ENCODE assay signal across 11 cellular contexts in the genomic region with DNA sequence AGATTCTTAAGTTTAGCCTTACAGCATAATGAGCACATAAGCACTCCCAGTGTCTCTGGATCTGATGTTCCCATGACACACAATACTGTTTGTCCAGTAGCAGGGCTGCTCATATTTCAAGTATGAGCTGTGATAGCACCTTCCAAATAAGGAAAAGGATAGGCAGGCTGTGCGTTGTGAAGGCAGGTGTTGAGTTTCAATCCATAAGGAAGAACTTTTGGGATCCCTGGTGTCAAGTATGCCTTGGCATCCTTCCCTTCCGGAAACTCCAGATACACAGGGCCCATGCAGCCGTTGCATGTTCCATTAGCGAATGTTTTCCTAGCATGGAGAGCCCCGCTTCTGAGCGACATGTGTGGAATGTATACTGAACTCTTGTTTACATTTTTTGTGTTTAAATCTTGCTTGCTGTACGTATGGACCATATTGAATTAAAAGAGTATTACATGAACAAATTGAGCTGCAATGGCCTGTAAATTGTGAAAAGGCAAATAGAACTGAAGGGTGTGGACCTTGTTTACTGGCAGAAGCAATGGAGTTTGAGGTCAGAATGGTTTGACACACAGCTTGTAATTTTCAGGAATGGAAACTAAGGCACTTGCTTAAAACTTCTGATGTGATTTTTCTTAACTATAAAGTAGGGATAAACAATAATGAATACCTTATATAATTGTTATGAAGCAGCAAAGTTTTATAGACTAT. TPM values are rescaled to one million over a fixed set of nuclear protein-coding genes. Genes with fewer than 3 reads are reported as not detected.
DNase-seq lines count a peak whose midpoint lies in the region; ATAC-seq and TF ChIP-seq lines count a peak whose summit lies in the region.
"Had no signal": no experiment of that assay in that cellular context is flagged by ENCODE, and none has a peak within 500 bp of the region (broad histone marks: within the 10 kb centered on the region; RNA-seq: fewer than 3 reads in every experiment).

No MANE protein-coding gene starts in this region.

- no peak overlapping the region for H3K4me3 ChIP-seq in mucosa of rectum (ENCODE audit: low read length in 2 of 2)
- H3K4me3 ChIP-seq: BLaER1 had no signal

- peaks cover 4 to 9% of the 10 kb centered on the region in 2 donors for H3K4me1 ChIP-seq in mucosa of rectum (ENCODE audit: control insufficient read depth in 2 of 2, insufficient read depth in 2 of 2, low read length in 2 of 2)

- H3K36me3 ChIP-seq in mucosa of rectum (ENCODE audit: control insufficient read depth in 2 of 2, insufficient read depth in 2 of 2, low read length in 2 of 2): no peaks in the 10 kb centered on the region
- H3K36me3 ChIP-seq: BLaER1 had no signal

- no peaks in the 10 kb centered on the region for H3K36me3 Mint-ChIP-seq in MCF 10A (ENCODE audit: insufficient read depth, unreplicated experiment)

- DNase-seq in DMS53 (lab: John Stamatoyannopoulos, UW): peak; percentile 98
- DNase-seq in NCI-H2107 treated with DMSO at 0.1 percent for 48 hours (lab: John Stamatoyannopoulos, UW; ENCODE audit: unreplicated experiment): peak; percentile 98
- DNase-seq in MCF 10A (ENCODE audit: unreplicated experiment): peak; percentile 95
- DNase-seq in effector CD4-positive, alpha-beta T cell: no peak
- DNase-seq in epidermal melanocyte (ENCODE audit: insufficient read length, low spot score): no peak
- DNase-seq: H9; stimulated activated CD4-positive, alpha-beta T cell treated with anti-CD3 and anti-CD28 coated beads, Interleukin-1b, Interleukin-23, amount 100 ng/mL, for 48 hours had no signal

- peak overlapping the region in 1 of 2 donors; percentile 32 for H3K9ac ChIP-seq in mucosa of rectum (ENCODE audit: low read depth in 1 of 2, low read length in 2 of 2)
- H3K9ac ChIP-seq: BLaER1 had no signal

- no peak overlapping the region for H3K4me3 Mint-ChIP-seq in MCF 10A (ENCODE audit: unreplicated experiment)
- H3K4me3 Mint-ChIP-seq: H9 had no signal

- H3K27ac Mint-ChIP-seq in MCF 10A (ENCODE audit: low read depth, unreplicated experiment): peak overlapping the region; percentile 85

- H3K27ac ChIP-seq in mucosa of rectum (ENCODE audit: low read depth in 2 of 2, low read length in 2 of 2): peak overlapping the region; percentile 32 to 71
- H3K27ac ChIP-seq: BLaER1 had no signal

- intact Hi-C loops in MCF 10A (cut with micrococcal nuclease): loop anchor here (5.0 kb wide), 1 partner anchor 33 kb away; a partner anchor contains a TSS

- H3K9me3 ChIP-seq in mucosa of rectum (ENCODE audit: control insufficient read depth in 2 of 2, low read length in 2 of 2): no peaks in the 10 kb centered on the region

- H3K27me3 Mint-ChIP-seq in MCF 10A (ENCODE audit: insufficient read depth, unreplicated experiment): no peaks in the 10 kb centered on the region

- H3K9me3 Mint-ChIP-seq in MCF 10A (ENCODE audit: unreplicated experiment): no peaks in the 10 kb centered on the region

- H3K27me3 ChIP-seq in mucosa of rectum (ENCODE audit: control insufficient read depth in 2 of 2, insufficient read depth in 2 of 2, low read length in 2 of 2): no peaks in the 10 kb centered on the region
- H3K27me3 ChIP-seq: BLaER1 had no signal

- BruUV-seq in MCF 10A (replicated peaks; lab: Mats Ljungman, UMichigan): no TSS peak

- TF ChIP-seq CTCF in MCF 10A (IDR thresholded peaks at IDR 0.05; ENCODE audit: unreplicated experiment): no peak

- peaks cover 9% of the 10 kb centered on the region for H3K4me1 Mint-ChIP-seq in MCF 10A (ENCODE audit: insufficient read depth, unreplicated experiment)

- CTCF ChIA-PET in MCF 10A (lab: Yijun Ruan, JAX): interaction anchor here (1.0 to 11.7 kb wide), 8 partner anchors 10 to 1257 kb away, joined by 3 to 284 read pairs (median 6); a partner anchor contains a TSS

- ATAC-seq in GM18511 (IDR thresholded peaks at IDR 0.05; ENCODE audit: unreplicated experiment): no peak
- no peak for ATAC-seq in HG02870 (IDR thresholded peaks at IDR 0.05; ENCODE audit: unreplicated experiment)

- POLR2A ChIA-PET in MCF 10A (lab: Yijun Ruan, JAX): interaction anchor here (0.7 to 1.9 kb wide), 9 partner anchors 11 to 188 kb away, joined by 3 to 17 read pairs (median 3); no protein-coding TSS in a partner anchor

RNA-seq across cellular contexts. Expression of a gene that starts 33.7 kb away (rescaled TPM):
- 7.3 and 12.3 TPM in 2 replicates for total RNA-seq in MCF 10A (2022)

Comparison
In these comparisons a context has a peak if more than half of its experiments do, and no peak if none do; other contexts are left out.
1. DNase-seq: peak in DMS53 (single experiment), NCI-H2107 treated with DMSO at 0.1 percent for 48 hours (single experiment) and MCF 10A (single experiment); none in effector CD4-positive, alpha-beta T cell (single experiment) and epidermal melanocyte (single experiment).